In the genomic region with DNA sequence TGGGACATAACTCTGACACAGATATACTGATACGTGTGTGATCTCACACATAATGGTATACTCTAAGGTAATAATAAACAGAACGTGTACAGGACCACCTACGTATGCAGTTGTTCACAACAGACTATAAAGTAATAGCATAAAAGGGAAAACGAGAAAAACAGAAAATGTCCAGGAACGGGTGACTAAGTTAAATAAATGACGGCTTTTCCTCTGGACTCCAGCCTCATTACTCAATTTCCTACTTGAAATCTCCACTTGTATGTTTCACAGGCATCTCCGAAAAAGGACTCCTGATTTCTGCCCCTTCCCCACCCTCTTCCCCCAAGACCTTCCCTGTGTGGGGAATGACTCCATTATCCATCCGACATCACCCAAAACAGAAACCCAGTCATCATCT, we compare ENCODE assay signal across 17 cellular contexts.
DNase-seq lines count a peak whose midpoint lies in the region; ATAC-seq and TF ChIP-seq lines count a peak whose summit lies in the region.
"Had no signal": no experiment of that assay in that cellular context is flagged by ENCODE, and none has a peak within 500 bp of the region (broad histone marks: within the 10 kb centered on the region; RNA-seq: fewer than 3 reads in every experiment).

No MANE protein-coding gene starts in this region.

- no peaks in the 10 kb centered on the region for H3K9me3 ChIP-seq in CD4-positive, alpha-beta T cell (ENCODE audit: control insufficient read depth, low read length)
- H3K9me3 ChIP-seq: MG63 had no signal

- no peak overlapping the region for H3K4me3 Mint-ChIP-seq in CD4-positive, alpha-beta T cell
- H3K4me3 Mint-ChIP-seq in T-cell (no peak overlapping the region), endothelial cell (ENCODE audit: unreplicated experiment) (peak overlapping the region; percentile 26)
- no peak overlapping the region for H3K4me3 Mint-ChIP-seq in natural killer cell treated with Interleukin-12 subunit alpha and Interleukin-12 subunit beta and Interleukin-15 and Interleukin-18, amount 100 ng/mL, for 72 hours
- H3K4me3 Mint-ChIP-seq: CD4-positive, alpha-beta memory T cell had no signal

- CTCF ChIA-PET in CD4-positive, alpha-beta T cell (lab: Charles Lee): no interaction called here
- CTCF ChIA-PET in T-cell (lab: Charles Lee): no interaction called here

- H3K36me3 Mint-ChIP-seq in CD4-positive, alpha-beta T cell (ENCODE audit: low read depth): peaks cover 98% of the 10 kb centered on the region
- H3K36me3 Mint-ChIP-seq in T-cell (peaks cover 76% of the 10 kb centered on the region), endothelial cell (ENCODE audit: low read depth, unreplicated experiment) (peaks cover 74% of the 10 kb centered on the region)
- H3K36me3 Mint-ChIP-seq in natural killer cell treated with Interleukin-12 subunit alpha and Interleukin-12 subunit beta and Interleukin-15 and Interleukin-18, amount 100 ng/mL, for 72 hours: peaks cover 61% of the 10 kb centered on the region

- DNase-seq in CD4-positive, alpha-beta T cell: no peak
- DNase-seq in T-cell (no peak), endothelial cell (ENCODE audit: low spot score) (no peak), left lobe of liver (ENCODE audit: low spot score) (no peak), MV-4-11 (lab: John Stamatoyannopoulos, UW) (no peak)
- DNase-seq in natural killer cell treated with Interleukin-12 subunit alpha and Interleukin-12 subunit beta and Interleukin-15 and Interleukin-18, amount 100 ng/mL, for 72 hours (ENCODE audit: low spot score): no peak
- DNase-seq in activated naive CD4-positive, alpha-beta T cell treated with anti-CD3 and anti-CD28 coated beads, Interleukin-2, amount 50 U/mL, for 16 hours: no peak
- DNase-seq: CD4-positive, alpha-beta memory T cell; H7; IMR-90; Karpas-422; MG63; NCI-H1092 treated with DMSO at 0.1 percent for 48 hours; NCI-H2081 treated with DMSO at 0.1 percent for 48 hours; NCI-H510A; NCI-H82; PC-9 had no signal

- ATAC-seq in CD4-positive, alpha-beta T cell (ENCODE audit: poor library complexity): no peak
- ATAC-seq in T-cell (replicated peaks in 1 of 4) (no peak), left lobe of liver (no peak)
- no peak for ATAC-seq in natural killer cell treated with Interleukin-12 subunit alpha and Interleukin-12 subunit beta and Interleukin-15 and Interleukin-18, amount 100 ng/mL, for 72 hours

- H3K9me3 Mint-ChIP-seq in CD4-positive, alpha-beta T cell: no peaks in the 10 kb centered on the region
- H3K9me3 Mint-ChIP-seq in T-cell (no peaks in the 10 kb centered on the region), endothelial cell (ENCODE audit: unreplicated experiment) (no peaks in the 10 kb centered on the region)
- no peaks in the 10 kb centered on the region for H3K9me3 Mint-ChIP-seq in natural killer cell treated with Interleukin-12 subunit alpha and Interleukin-12 subunit beta and Interleukin-15 and Interleukin-18, amount 100 ng/mL, for 72 hours

- intact Hi-C loops in CD4-positive, alpha-beta T cell (cut with DNase I, micrococcal nuclease): loop anchor here in 1 of 2 experiments (10.0 kb wide), 1 partner anchor 194 kb away; no protein-coding TSS in a partner anchor

- H3K27me3 ChIP-seq in CD4-positive, alpha-beta T cell (ENCODE audit: control insufficient read depth, insufficient read depth, low read length): no peaks in the 10 kb centered on the region
- H3K27me3 ChIP-seq: MG63 had no signal

- H3K27me3 Mint-ChIP-seq in CD4-positive, alpha-beta T cell: no peaks in the 10 kb centered on the region
- H3K27me3 Mint-ChIP-seq in T-cell (no peaks in the 10 kb centered on the region), endothelial cell (ENCODE audit: unreplicated experiment) (peaks cover 8% of the 10 kb centered on the region)
- H3K27me3 Mint-ChIP-seq in natural killer cell treated with Interleukin-12 subunit alpha and Interleukin-12 subunit beta and Interleukin-15 and Interleukin-18, amount 100 ng/mL, for 72 hours: no peaks in the 10 kb centered on the region
- H3K27me3 Mint-ChIP-seq: CD4-positive, alpha-beta memory T cell had no signal

- H3K27ac ChIP-seq in CD4-positive, alpha-beta T cell (ENCODE audit: low read depth, low read length): no peak overlapping the region
- H3K27ac ChIP-seq: PC-9 had no signal

- H3K4me1 Mint-ChIP-seq in CD4-positive, alpha-beta T cell (ENCODE audit: low read depth): peaks cover 54% of the 10 kb centered on the region
- H3K4me1 Mint-ChIP-seq in T-cell (peaks cover 40 to 55% (median 44%) of the 10 kb centered on the region in 3 donors), endothelial cell (ENCODE audit: unreplicated experiment) (peaks cover 29% of the 10 kb centered on the region)
- H3K4me1 Mint-ChIP-seq in natural killer cell treated with Interleukin-12 subunit alpha and Interleukin-12 subunit beta and Interleukin-15 and Interleukin-18, amount 100 ng/mL, for 72 hours (ENCODE audit: low read depth in 2 of 2): peaks cover 54 to 56% of the 10 kb centered on the region in 2 donors

- POLR2A ChIA-PET in CD4-positive, alpha-beta T cell (lab: Charles Lee): interaction anchor here (0.5 kb wide), 1 partner anchor 189 kb away, joined by 4 read pairs; no protein-coding TSS in a partner anchor
- POLR2A ChIA-PET in T-cell (lab: Charles Lee): no interaction called here

- no peak for TF ChIP-seq CTCF in CD4-positive, alpha-beta T cell (IDR thresholded peaks at IDR 0.05)
- no peak for TF ChIP-seq CTCF in endothelial cell (IDR thresholded peaks at IDR 0.05; ENCODE audit: unreplicated experiment)

- H3K27ac Mint-ChIP-seq in CD4-positive, alpha-beta T cell: peak overlapping the region; percentile 60
- H3K27ac Mint-ChIP-seq in T-cell (peak overlapping the region; percentile 41 to 50), endothelial cell (ENCODE audit: unreplicated experiment) (peak overlapping the region; percentile 1)
- peak overlapping the region; percentile 2 to 16 for H3K27ac Mint-ChIP-seq in natural killer cell treated with Interleukin-12 subunit alpha and Interleukin-12 subunit beta and Interleukin-15 and Interleukin-18, amount 100 ng/mL, for 72 hours

Comparison
In these comparisons a context has a peak if more than half of its experiments do, and no peak if none do; other contexts are left out.
1. H3K27ac Mint-ChIP-seq: peak in every context shown above with its lines; median percentile 60 in CD4-positive, alpha-beta T cell; 46 in T-cell; 9 in natural killer cell treated with Interleukin-12 subunit alpha and Interleukin-12 subunit beta and Interleukin-15 and Interleukin-18, amount 100 ng/mL, for 72 hours; 1 in endothelial cell.